In the genomic region with DNA sequence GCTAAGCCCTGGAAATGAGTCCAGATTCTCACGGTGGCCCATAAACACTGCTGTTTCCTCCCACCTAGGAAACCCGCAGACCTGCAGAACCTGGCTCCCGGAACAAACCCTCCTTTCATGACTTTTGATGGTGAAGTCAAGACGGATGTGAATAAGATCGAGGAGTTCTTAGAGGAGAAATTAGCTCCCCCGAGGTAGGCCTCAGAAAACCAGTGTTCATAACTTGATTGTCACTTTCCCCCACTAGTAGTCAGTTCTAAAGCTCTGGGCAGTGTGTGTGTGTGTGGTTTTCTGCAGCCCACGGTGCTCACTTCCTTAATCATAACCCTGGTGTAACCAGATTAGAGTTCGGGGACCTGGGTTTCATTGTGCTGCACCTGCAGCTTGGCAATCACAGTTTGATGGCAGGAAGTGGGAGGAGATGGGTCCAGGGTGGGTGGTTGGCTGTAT, we compare ENCODE assay signal across 9 cellular contexts.
DNase-seq lines count a peak whose midpoint lies in the region; ATAC-seq and TF ChIP-seq lines count a peak whose summit lies in the region.
"Had no signal": no experiment of that assay in that cellular context is flagged by ENCODE, and none has a peak within 500 bp of the region (broad histone marks: within the 10 kb centered on the region; RNA-seq: fewer than 3 reads in every experiment).

No MANE protein-coding gene starts in this region.

- H3K9me3 ChIP-seq in MM.1S (replicated peaks; ENCODE audit: insufficient read depth, low read length): no peaks in the 10 kb centered on the region

- peaks cover 1% of the 10 kb centered on the region for H3K36me3 Mint-ChIP-seq in central memory CD8-positive, alpha-beta T cell (ENCODE audit: insufficient read depth)

- no peak overlapping the region for H3K9ac ChIP-seq in MM.1S (ENCODE audit: low read length)

- H3K36me3 ChIP-seq in MM.1S (replicated peaks; ENCODE audit: insufficient read depth, low read length): no peaks in the 10 kb centered on the region

- ATAC-seq in GM21723 (IDR thresholded peaks at IDR 0.05; ENCODE audit: unreplicated experiment): peak; percentile 98
- ATAC-seq in central memory CD8-positive, alpha-beta T cell (replicated peaks; ENCODE audit: extremely low read depth, poor library complexity, severe bottlenecking): peak; percentile 54
- ATAC-seq: right cardiac atrium had no signal

- no peak overlapping the region for H3K4me3 ChIP-seq in MM.1S (ENCODE audit: low read length)

- peak overlapping the region; percentile 39 for H3K4me3 Mint-ChIP-seq in central memory CD8-positive, alpha-beta T cell

- H3F3A ChIP-seq in MM.1S (ENCODE audit: insufficient read depth, low read length): no peaks in the 10 kb centered on the region

- in situ Hi-C loops in GM13977 (cut with MboI; ENCODE audit: low pct_unique_long_range_greater_than_20kb, low sequenced_read_pairs, unreplicated experiment): no loop called here

- no peaks in the 10 kb centered on the region for H4K20me1 ChIP-seq in MM.1S (ENCODE audit: insufficient read depth, low read length)

- no peak overlapping the region for H3K4me2 ChIP-seq in MM.1S (ENCODE audit: low read depth, low read length)

- H3K27ac ChIP-seq in MM.1S (ENCODE audit: low read length): no peak overlapping the region
- H3K27ac ChIP-seq in caudate nucleus (ENCODE audit: low read depth, low read length): no peak overlapping the region

- H3K4me1 ChIP-seq in MM.1S (ENCODE audit: low read length): no peaks in the 10 kb centered on the region

- DNase-seq in GM13977 (ENCODE audit: low spot score) (peak; percentile 76), MM.1S (peak; percentile 54), NCI-H2107 (lab: John Stamatoyannopoulos, UW) (no peak), UCSD-AML1 (lab: John Stamatoyannopoulos, UW; ENCODE audit: unreplicated experiment) (no peak), NCI-H1694 (lab: John Stamatoyannopoulos, UW) (no peak), caudate nucleus (lab: John Stamatoyannopoulos, UW) (no peak)
- DNase-seq in central memory CD8-positive, alpha-beta T cell (ENCODE audit: low spot score in 2 of 2): no peak
- DNase-seq: right cardiac atrium had no signal

- H3K9me2 ChIP-seq in MM.1S (replicated peaks; ENCODE audit: insufficient read depth, low read length): no peaks in the 10 kb centered on the region

- peaks cover 24% of the 10 kb centered on the region for H3K27me3 Mint-ChIP-seq in central memory CD8-positive, alpha-beta T cell

- H3K27ac Mint-ChIP-seq in central memory CD8-positive, alpha-beta T cell (ENCODE audit: low read depth): no peak overlapping the region

- no peaks in the 10 kb centered on the region for H3K27me3 ChIP-seq in MM.1S (replicated peaks; ENCODE audit: insufficient read depth, low read length)

- peaks cover 8% of the 10 kb centered on the region for H3K4me1 Mint-ChIP-seq in central memory CD8-positive, alpha-beta T cell

- no peak overlapping the region for H2AFZ ChIP-seq in MM.1S (ENCODE audit: low read length)

- TF ChIP-seq CTCF in GM13977 (IDR thresholded peaks at IDR 0.05; ENCODE audit: extremely low read depth, insufficient read depth, missing control alignments) (no peak), MM.1S (IDR thresholded peaks at IDR 0.05; ENCODE audit: low read length) (no peak)

- no peaks in the 10 kb centered on the region for H3K9me3 Mint-ChIP-seq in central memory CD8-positive, alpha-beta T cell

- no peaks in the 10 kb centered on the region for H3K79me2 ChIP-seq in MM.1S (ENCODE audit: low read length)

Comparison
In these comparisons a context has a peak if more than half of its experiments do, and no peak if none do; other contexts are left out.
1. DNase-seq: peak in GM13977 (single experiment) and MM.1S (single experiment); none in central memory CD8-positive, alpha-beta T cell (0 of 2), NCI-H2107 (single experiment), UCSD-AML1 (single experiment), NCI-H1694 (single experiment) and caudate nucleus (0 of 61).